In genomic region chr3:42505203-42505848, GRCh38 we compare ENCODE assay signal across 18 cellular contexts. TPM values are rescaled to one million over a fixed set of nuclear protein-coding genes. Genes with fewer than 3 reads are reported as not detected.
A peak's percentile ranks its signal among the peaks of the same experiment; 100 is the strongest.
DNase-seq lines count a peak whose midpoint lies in the region; ATAC-seq and TF ChIP-seq lines count a peak whose summit lies in the region.
"Had no signal": no experiment of that assay in that cellular context is flagged by ENCODE, and none has a peak within 500 bp of the region (broad histone marks: within the 10 kb centered on the region; RNA-seq: fewer than 3 reads in every experiment).

No MANE protein-coding gene starts in this region.

- no peaks in the 10 kb centered on the region for H3K36me3 ChIP-seq in prostate gland

- intact Hi-C loops in CD14-positive monocyte (cut with micrococcal nuclease) = no loop called here
- intact Hi-C loops in prostate gland (cut with DNase I) = no loop called here

- H3K27ac Mint-ChIP-seq in CD14-positive monocyte (peak overlapping the region in 2 of 7 donors; percentile 8 to 66), T-cell (peak overlapping the region; percentile 76 to 91), glutamatergic neuron (ENCODE audit: unreplicated experiment) (no peak overlapping the region)
- H3K27ac Mint-ChIP-seq: HFFc6, IgD-negative memory B cell had no signal

- no peak for ATAC-seq in T-cell (replicated peaks in 1 of 4)
- no peak for ATAC-seq in HG02870 (IDR thresholded peaks at IDR 0.05; ENCODE audit: unreplicated experiment)
- no peak for ATAC-seq in HG03342 (IDR thresholded peaks at IDR 0.05; ENCODE audit: unreplicated experiment)

- H3K27me3 ChIP-seq in prostate gland (replicated peaks; ENCODE audit: insufficient read depth) = no peaks in the 10 kb centered on the region

- WGBS in prostate gland = 96% methylated on average over 5 of the region's 6 CpGs

- H3K27me3 Mint-ChIP-seq in CD14-positive monocyte (ENCODE audit: low read depth in 3 of 3) = peaks cover 14 to 23% (median 15%) of the 10 kb centered on the region in 3 donors
- peaks cover 6 to 13% of the 10 kb centered on the region in 2 donors for H3K27me3 Mint-ChIP-seq in T-cell
- peaks cover 20% of the 10 kb centered on the region for H3K27me3 Mint-ChIP-seq in glutamatergic neuron (ENCODE audit: unreplicated experiment)

- H3K36me3 Mint-ChIP-seq in CD14-positive monocyte (peaks cover 29 to 38% of the 10 kb centered on the region in 2 donors), T-cell (peaks cover 5% of the 10 kb centered on the region), glutamatergic neuron (ENCODE audit: unreplicated experiment) (no peaks in the 10 kb centered on the region)
- H3K36me3 Mint-ChIP-seq: IgD-negative memory B cell had no signal

- peak overlapping the region; percentile 83 to 84 for H3K27ac ChIP-seq in prostate gland

- no peak for TF ChIP-seq POLR2A in prostate gland (IDR thresholded peaks at IDR 0.05)

- H3K4me1 ChIP-seq in prostate gland (replicated peaks) = peaks cover 9% of the 10 kb centered on the region

- DNase-seq in CD14-positive monocyte (ENCODE audit: low spot score) = peak; percentile 42
- DNase-seq in T-cell = peak in 2 of 34 experiments; percentile 3 to 15
- DNase-seq in glutamatergic neuron = peak; percentile 7
- DNase-seq in prostate gland (ENCODE audit: low spot score) = no peak
- DNase-seq in G401 (ENCODE audit: low spot score) = no peak
- no peak for DNase-seq in NCI-H2196 treated with DMSO at 0.1 percent for 48 hours (lab: John Stamatoyannopoulos, UW; ENCODE audit: unreplicated experiment)
- DNase-seq: activated CD4-positive, CD25-positive, alpha-beta regulatory T cell; amygdala; HFFc6; mesenchymal stem cell; MV-4-11; nucleus accumbens; stimulated activated naive CD4-positive, alpha-beta T cell; SW 1271 had no signal

- TF ChIP-seq CTCF in CD14-positive monocyte (IDR thresholded peaks at IDR 0.05) (no peak), glutamatergic neuron (IDR thresholded peaks at IDR 0.05; ENCODE audit: partially characterized antibody, unreplicated experiment) (no peak), prostate gland (IDR thresholded peaks at IDR 0.05) (no peak)

- no peak overlapping the region for H3K4me3 ChIP-seq in prostate gland

- H3K9me3 Mint-ChIP-seq in CD14-positive monocyte (peaks cover 0 to 4% (median 2%) of the 10 kb centered on the region in 7 donors), T-cell (no peaks in the 10 kb centered on the region), glutamatergic neuron (ENCODE audit: unreplicated experiment) (peaks cover 10% of the 10 kb centered on the region)
- H3K9me3 Mint-ChIP-seq: HFFc6, IgD-negative memory B cell had no signal

- in situ Hi-C loops in G401 (cut with HindIII; ENCODE audit: low sequenced_read_pairs) = no loop called here

- H3K4me1 Mint-ChIP-seq in CD14-positive monocyte = peaks cover 73% of the 10 kb centered on the region
- H3K4me1 Mint-ChIP-seq in T-cell = peaks cover 66 to 93% (median 80%) of the 10 kb centered on the region in 3 donors
- H3K4me1 Mint-ChIP-seq in glutamatergic neuron (ENCODE audit: low read depth, unreplicated experiment) = peaks cover 6% of the 10 kb centered on the region

- H3K9me3 ChIP-seq in prostate gland = no peaks in the 10 kb centered on the region

- POLR2A ChIA-PET in T-cell (lab: Charles Lee) = no interaction called here

- CTCF ChIA-PET in T-cell (lab: Charles Lee) = interaction anchor here in 1 of 2 donors (0.7 kb wide), 1 partner anchor 45 kb away, joined by 9 read pairs; no protein-coding TSS in a partner anchor

- no peak overlapping the region for H3K4me3 Mint-ChIP-seq in CD14-positive monocyte
- no peak overlapping the region for H3K4me3 Mint-ChIP-seq in T-cell
- H3K4me3 Mint-ChIP-seq in glutamatergic neuron (ENCODE audit: unreplicated experiment) = no peak overlapping the region
- H3K4me3 Mint-ChIP-seq: HFFc6, IgD-negative memory B cell had no signal

RNA-seq across cellular contexts. Expression of gene VIPR1, which starts 2.9 kb away (rescaled TPM):
- 10 to 100 TPM; 15.5 to 16.0 TPM for polyA plus RNA-seq in CD14-positive monocyte
- total RNA-seq in T-cell (10 to 100 TPM; 68.0 to 92.4 (median 76.1) TPM), glutamatergic neuron (ENCODE audit: unreplicated experiment) (not detected), prostate gland (100 to 1,000 TPM in 1 of 2 donors, 10 to 100 TPM in 1; 98.5 to 226 TPM)
- 0.14 TPM in 1 of 2 replicates, not detected in the other for total RNA-seq in G401 (2014; rRNA removed; shearing (Covaris generic))
- total RNA-seq: epithelial cell of proximal tubule, HFFc6 had no signal

Comparison
In these comparisons a context has a peak if more than half of its experiments do, and no peak if none do; other contexts are left out.
1. DNase-seq: peak in CD14-positive monocyte (single experiment) and glutamatergic neuron (single experiment); none in prostate gland (single experiment), G401 (single experiment) and NCI-H2196 treated with DMSO at 0.1 percent for 48 hours (single experiment).
2. RNA of gene VIPR1, which starts 2.9 kb away (total RNA-seq): 98.5 to 226 TPM in prostate gland and 68.0 to 92.4 TPM in T-cell; 0.14 TPM in G401 and not detected in glutamatergic neuron (single experiment); every median in the first group is over 10 times any median in the second.